ENCODE assay signal across 1 cellular context in genomic region chr17:6392609-6393367, GRCh38.
TF ChIP-seq lines count a peak whose summit lies in the region.

No MANE protein-coding gene starts in this region.

TF ChIP-seq in H1, 55 proteins besides CTCF, POLR2A, EP300 and RAD21 (continued from another document):
- peak; percentile 58 for TF ChIP-seq E2F6 (IDR thresholded peaks at IDR 0.05)
